In the genomic region with DNA sequence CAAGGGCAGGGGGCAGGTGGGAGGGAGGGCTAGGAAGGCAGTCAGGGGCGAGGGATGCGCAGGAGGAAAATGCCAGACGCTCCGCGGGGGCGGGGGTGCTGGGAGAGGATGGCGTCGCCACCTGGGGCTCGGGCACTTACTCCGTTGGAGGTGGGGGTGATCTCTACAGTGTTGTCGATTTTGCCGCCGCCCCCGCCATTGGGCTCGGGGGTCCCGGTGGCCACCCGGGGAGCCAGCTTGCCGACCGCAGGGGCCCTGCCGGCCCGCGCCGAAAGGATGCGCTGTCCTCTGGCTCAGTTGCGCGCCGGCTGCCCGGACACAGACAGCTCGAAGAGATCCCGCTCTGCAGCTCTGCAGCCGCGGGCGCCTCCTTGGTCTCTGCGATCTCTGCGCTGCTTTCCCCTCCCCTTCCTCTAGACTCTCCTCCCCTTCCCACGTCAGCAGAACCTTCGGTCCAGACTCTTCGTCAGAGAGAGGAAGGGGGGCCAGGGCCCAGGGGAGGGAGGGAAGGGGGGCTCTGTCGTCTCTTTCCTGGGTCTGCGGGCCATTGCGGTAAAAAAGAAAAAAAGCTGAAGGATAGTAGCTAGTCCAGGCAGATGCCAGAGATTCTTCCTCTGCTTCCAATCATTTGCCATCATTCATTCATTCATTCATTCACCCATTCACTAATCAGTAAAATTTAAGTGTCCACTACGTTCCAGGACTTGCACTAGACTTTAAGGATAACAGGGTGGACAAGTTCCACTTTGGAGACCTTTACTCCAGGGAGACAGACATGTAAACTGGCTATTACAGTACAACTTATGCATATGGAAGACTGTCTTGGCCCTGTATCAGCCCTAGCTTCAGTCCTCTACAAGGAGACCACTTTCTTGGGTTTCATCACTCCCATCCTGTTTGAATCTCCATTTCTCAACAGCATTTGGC, we compare ENCODE assay signal across 1 cellular context.
TF ChIP-seq lines count a peak whose summit lies in the region.

Gene SLC22A17 (minus strand): TSS at position 382 of the 927 bp plus-strand sequence.

TF ChIP-seq in WTC11, 78 proteins besides CTCF, POLR2A, EP300 and RAD21 (continued from another document):
- TF ChIP-seq MLX (CRISPR knock-in tag; IDR thresholded peaks at IDR 0.05): no peak
- TF ChIP-seq TCF7 (CRISPR knock-in tag; IDR thresholded peaks at IDR 0.05; ENCODE audit: low read depth): no peak
- TF ChIP-seq, protein P1, sequence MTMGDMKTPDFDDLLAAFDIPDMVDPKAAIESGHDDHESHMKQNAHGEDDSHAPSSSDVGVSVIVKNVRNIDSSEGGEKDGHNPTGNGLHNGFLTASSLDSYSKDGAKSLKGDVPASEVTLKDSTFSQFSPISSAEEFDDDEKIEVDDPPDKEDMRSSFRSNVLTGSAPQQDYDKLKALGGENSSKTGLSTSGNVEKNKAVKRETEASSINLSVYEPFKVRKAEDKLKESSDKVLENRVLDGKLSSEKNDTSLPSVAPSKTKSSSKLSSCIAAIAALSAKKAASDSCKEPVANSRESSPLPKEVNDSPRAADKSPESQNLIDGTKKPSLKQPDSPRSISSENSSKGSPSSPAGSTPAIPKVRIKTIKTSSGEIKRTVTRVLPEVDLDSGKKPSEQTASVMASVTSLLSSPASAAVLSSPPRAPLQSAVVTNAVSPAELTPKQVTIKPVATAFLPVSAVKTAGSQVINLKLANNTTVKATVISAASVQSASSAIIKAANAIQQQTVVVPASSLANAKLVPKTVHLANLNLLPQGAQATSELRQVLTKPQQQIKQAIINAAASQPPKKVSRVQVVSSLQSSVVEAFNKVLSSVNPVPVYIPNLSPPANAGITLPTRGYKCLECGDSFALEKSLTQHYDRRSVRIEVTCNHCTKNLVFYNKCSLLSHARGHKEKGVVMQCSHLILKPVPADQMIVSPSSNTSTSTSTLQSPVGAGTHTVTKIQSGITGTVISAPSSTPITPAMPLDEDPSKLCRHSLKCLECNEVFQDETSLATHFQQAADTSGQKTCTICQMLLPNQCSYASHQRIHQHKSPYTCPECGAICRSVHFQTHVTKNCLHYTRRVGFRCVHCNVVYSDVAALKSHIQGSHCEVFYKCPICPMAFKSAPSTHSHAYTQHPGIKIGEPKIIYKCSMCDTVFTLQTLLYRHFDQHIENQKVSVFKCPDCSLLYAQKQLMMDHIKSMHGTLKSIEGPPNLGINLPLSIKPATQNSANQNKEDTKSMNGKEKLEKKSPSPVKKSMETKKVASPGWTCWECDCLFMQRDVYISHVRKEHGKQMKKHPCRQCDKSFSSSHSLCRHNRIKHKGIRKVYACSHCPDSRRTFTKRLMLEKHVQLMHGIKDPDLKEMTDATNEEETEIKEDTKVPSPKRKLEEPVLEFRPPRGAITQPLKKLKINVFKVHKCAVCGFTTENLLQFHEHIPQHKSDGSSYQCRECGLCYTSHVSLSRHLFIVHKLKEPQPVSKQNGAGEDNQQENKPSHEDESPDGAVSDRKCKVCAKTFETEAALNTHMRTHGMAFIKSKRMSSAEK (CRISPR knock-in tag; IDR thresholded peaks at IDR 0.05; ENCODE audit: borderline replicate concordance): no peak
- TF ChIP-seq, protein P2, sequence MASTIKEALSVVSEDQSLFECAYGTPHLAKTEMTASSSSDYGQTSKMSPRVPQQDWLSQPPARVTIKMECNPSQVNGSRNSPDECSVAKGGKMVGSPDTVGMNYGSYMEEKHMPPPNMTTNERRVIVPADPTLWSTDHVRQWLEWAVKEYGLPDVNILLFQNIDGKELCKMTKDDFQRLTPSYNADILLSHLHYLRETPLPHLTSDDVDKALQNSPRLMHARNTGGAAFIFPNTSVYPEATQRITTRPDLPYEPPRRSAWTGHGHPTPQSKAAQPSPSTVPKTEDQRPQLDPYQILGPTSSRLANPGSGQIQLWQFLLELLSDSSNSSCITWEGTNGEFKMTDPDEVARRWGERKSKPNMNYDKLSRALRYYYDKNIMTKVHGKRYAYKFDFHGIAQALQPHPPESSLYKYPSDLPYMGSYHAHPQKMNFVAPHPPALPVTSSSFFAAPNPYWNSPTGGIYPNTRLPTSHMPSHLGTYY (CRISPR knock-in tag; IDR thresholded peaks at IDR 0.05): no peak
- no peak for TF ChIP-seq ATF1 (CRISPR knock-in tag; IDR thresholded peaks at IDR 0.05)
- TF ChIP-seq, protein P3, sequence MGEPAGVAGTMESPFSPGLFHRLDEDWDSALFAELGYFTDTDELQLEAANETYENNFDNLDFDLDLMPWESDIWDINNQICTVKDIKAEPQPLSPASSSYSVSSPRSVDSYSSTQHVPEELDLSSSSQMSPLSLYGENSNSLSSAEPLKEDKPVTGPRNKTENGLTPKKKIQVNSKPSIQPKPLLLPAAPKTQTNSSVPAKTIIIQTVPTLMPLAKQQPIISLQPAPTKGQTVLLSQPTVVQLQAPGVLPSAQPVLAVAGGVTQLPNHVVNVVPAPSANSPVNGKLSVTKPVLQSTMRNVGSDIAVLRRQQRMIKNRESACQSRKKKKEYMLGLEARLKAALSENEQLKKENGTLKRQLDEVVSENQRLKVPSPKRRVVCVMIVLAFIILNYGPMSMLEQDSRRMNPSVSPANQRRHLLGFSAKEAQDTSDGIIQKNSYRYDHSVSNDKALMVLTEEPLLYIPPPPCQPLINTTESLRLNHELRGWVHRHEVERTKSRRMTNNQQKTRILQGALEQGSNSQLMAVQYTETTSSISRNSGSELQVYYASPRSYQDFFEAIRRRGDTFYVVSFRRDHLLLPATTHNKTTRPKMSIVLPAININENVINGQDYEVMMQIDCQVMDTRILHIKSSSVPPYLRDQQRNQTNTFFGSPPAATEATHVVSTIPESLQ (CRISPR knock-in tag; IDR thresholded peaks at IDR 0.05): no peak
- no peak for TF ChIP-seq OVOL2 (CRISPR knock-in tag; IDR thresholded peaks at IDR 0.05; ENCODE audit: borderline replicate concordance)
- TF ChIP-seq SP1 (CRISPR knock-in tag; conservative IDR thresholded peaks at IDR 0.05): peak; percentile 31; the same call in 1 of the 2 replicates
- TF ChIP-seq, protein P4, sequence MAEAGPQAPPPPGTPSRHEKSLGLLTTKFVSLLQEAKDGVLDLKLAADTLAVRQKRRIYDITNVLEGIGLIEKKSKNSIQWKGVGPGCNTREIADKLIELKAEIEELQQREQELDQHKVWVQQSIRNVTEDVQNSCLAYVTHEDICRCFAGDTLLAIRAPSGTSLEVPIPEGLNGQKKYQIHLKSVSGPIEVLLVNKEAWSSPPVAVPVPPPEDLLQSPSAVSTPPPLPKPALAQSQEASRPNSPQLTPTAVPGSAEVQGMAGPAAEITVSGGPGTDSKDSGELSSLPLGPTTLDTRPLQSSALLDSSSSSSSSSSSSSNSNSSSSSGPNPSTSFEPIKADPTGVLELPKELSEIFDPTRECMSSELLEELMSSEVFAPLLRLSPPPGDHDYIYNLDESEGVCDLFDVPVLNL (CRISPR knock-in tag; IDR thresholded peaks at IDR 0.05; ENCODE audit: borderline replicate concordance, low read depth): 0 out of 2 replicates have a peak, but pooled peaks have one; percentile 27
- peak; percentile 57; the same call in 1 of the 2 replicates for TF ChIP-seq FOXK1 (CRISPR knock-in tag; IDR thresholded peaks at IDR 0.05)
- TF ChIP-seq ZNF416 (CRISPR knock-in tag; IDR thresholded peaks at IDR 0.05): no peak
- no peak for TF ChIP-seq PREB (CRISPR knock-in tag; IDR thresholded peaks at IDR 0.05; ENCODE audit: borderline replicate concordance)
TF ChIP-seq in WTC11: peak in this region for 3.
